ENCODE assay signal across 8 cellular contexts in genomic region chr1:24351918-24352637, GRCh38. TPM values are rescaled to one million over a fixed set of nuclear protein-coding genes. Genes with fewer than 3 reads are reported as not detected.
DNase-seq lines count a peak whose midpoint lies in the region; ATAC-seq and TF ChIP-seq lines count a peak whose summit lies in the region.

No MANE protein-coding gene starts in this region.

- intact Hi-C loops in CD14-positive monocyte (cut with micrococcal nuclease): no loop called here

- no peaks in the 10 kb centered on the region for H3K9me3 Mint-ChIP-seq in stimulated activated memory B cell treated with anti-CD40 and anti-IgM and Interleukin-4, amounts not matched to agents 10 μg/mL and 1 μg/mL and 100 μg/mL, for 72 hours
- H3K9me3 Mint-ChIP-seq in CD14-positive monocyte: peaks cover 0 to 8% (median 0%) of the 10 kb centered on the region in 7 donors

- no peak overlapping the region for H3K4me3 ChIP-seq in cardiac fibroblast (replicated peaks in 1 of 2; ENCODE audit: low read depth in 2 of 2, low read length in 2 of 2)

- ATAC-seq in stimulated activated memory B cell treated with anti-CD40 and anti-IgM and Interleukin-4, amounts not matched to agents 10 μg/mL and 1 μg/mL and 100 μg/mL, for 72 hours: no peak
- ATAC-seq in HG03469 (IDR thresholded peaks at IDR 0.05; ENCODE audit: unreplicated experiment): no peak

- H3K27me3 Mint-ChIP-seq in stimulated activated memory B cell treated with anti-CD40 and anti-IgM and Interleukin-4, amounts not matched to agents 10 μg/mL and 1 μg/mL and 100 μg/mL, for 72 hours: peaks cover 16% of the 10 kb centered on the region
- peaks cover 2 to 3% (median 3%) of the 10 kb centered on the region in 3 donors for H3K27me3 Mint-ChIP-seq in CD14-positive monocyte (ENCODE audit: low read depth in 3 of 3)

- H3K27ac Mint-ChIP-seq in stimulated activated memory B cell treated with anti-CD40 and anti-IgM and Interleukin-4, amounts not matched to agents 10 μg/mL and 1 μg/mL and 100 μg/mL, for 72 hours: peak overlapping the region; percentile 69
- no peak overlapping the region for H3K27ac Mint-ChIP-seq in CD14-positive monocyte

- DNase-seq in activated T-cell treated with anti-CD3 and anti-CD28 coated beads for 48 hours (ENCODE audit: low read depth): peak; percentile 52
- no peak for DNase-seq in activated T-cell treated with anti-CD3 and anti-CD28 coated beads, Interleukin-2, amount 50 U/mL, for 1 hour
- peak; percentile 53 to 65 for DNase-seq in SHP77 (lab: John Stamatoyannopoulos, UW)
- peak; percentile 17 to 79 for DNase-seq in cardiac fibroblast (ENCODE audit: low read depth in 2 of 2)
- DNase-seq in CD14-positive monocyte (ENCODE audit: low spot score): no peak
- no peak for DNase-seq in 8988T

- H3K36me3 Mint-ChIP-seq in stimulated activated memory B cell treated with anti-CD40 and anti-IgM and Interleukin-4, amounts not matched to agents 10 μg/mL and 1 μg/mL and 100 μg/mL, for 72 hours: peaks cover 4% of the 10 kb centered on the region
- no peaks in the 10 kb centered on the region for H3K36me3 Mint-ChIP-seq in CD14-positive monocyte

- TF ChIP-seq CTCF in cardiac fibroblast (IDR thresholded peaks at IDR 0.05; ENCODE audit: low read depth, low read length) (no peak), CD14-positive monocyte (IDR thresholded peaks at IDR 0.05) (no peak)

- H3K4me1 Mint-ChIP-seq in stimulated activated memory B cell treated with anti-CD40 and anti-IgM and Interleukin-4, amounts not matched to agents 10 μg/mL and 1 μg/mL and 100 μg/mL, for 72 hours: peaks cover 24% of the 10 kb centered on the region
- no peaks in the 10 kb centered on the region for H3K4me1 Mint-ChIP-seq in CD14-positive monocyte

- H3K4me3 Mint-ChIP-seq in stimulated activated memory B cell treated with anti-CD40 and anti-IgM and Interleukin-4, amounts not matched to agents 10 μg/mL and 1 μg/mL and 100 μg/mL, for 72 hours: no peak overlapping the region
- H3K4me3 Mint-ChIP-seq in CD14-positive monocyte: no peak overlapping the region

RNA-seq across cellular contexts. Expression of gene GRHL3, which starts 32.9 kb away (rescaled TPM):
- not detected for polyA plus RNA-seq in CD14-positive monocyte

Comparison
In these comparisons a context has a peak if more than half of its experiments do, and no peak if none do; other contexts are left out.
1. DNase-seq: peak in activated T-cell treated with anti-CD3 and anti-CD28 coated beads for 48 hours (single experiment), SHP77 (2 of 2) and cardiac fibroblast (2 of 2); none in activated T-cell treated with anti-CD3 and anti-CD28 coated beads, Interleukin-2, amount 50 U/mL, for 1 hour (single experiment), CD14-positive monocyte (single experiment) and 8988T (single experiment).